In the genomic region with DNA sequence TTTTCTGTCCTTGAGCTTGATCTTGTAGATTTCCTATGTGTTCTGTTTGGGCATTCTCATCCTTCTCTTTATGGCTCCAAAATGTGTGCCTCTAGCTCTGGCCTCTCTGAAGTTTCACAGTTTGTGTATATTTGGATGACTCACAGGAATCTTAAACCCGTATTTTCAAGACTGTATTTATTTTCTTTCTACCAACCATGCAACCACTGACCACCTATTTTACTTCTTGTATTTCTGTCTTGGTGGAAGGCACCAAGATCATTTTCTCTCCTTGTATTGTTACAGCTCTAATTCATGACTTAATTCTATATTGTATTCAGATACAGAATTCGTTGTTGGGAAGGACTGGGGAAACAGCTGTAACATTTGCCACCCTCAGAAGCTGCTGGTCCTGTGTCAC, we compare ENCODE assay signal across 15 cellular contexts. TPM values are rescaled to one million over a fixed set of nuclear protein-coding genes. Genes with fewer than 3 reads are reported as not detected.
DNase-seq lines count a peak whose midpoint lies in the region; ATAC-seq and TF ChIP-seq lines count a peak whose summit lies in the region.
"Had no signal": no experiment of that assay in that cellular context is flagged by ENCODE, and none has a peak within 500 bp of the region (broad histone marks: within the 10 kb centered on the region; RNA-seq: fewer than 3 reads in every experiment).

No MANE protein-coding gene starts in this region.

- H3K4me3 Mint-ChIP-seq in GM23338 (no peak overlapping the region), T-helper 17 cell (no peak overlapping the region)
- H3K4me3 Mint-ChIP-seq: CD4-positive, alpha-beta memory T cell had no signal

- H3K4me2 ChIP-seq in GM23338 (peak overlapping the region; percentile 50), skeletal muscle satellite cell (ENCODE audit: low read length) (peak overlapping the region; percentile 24)

- no peaks in the 10 kb centered on the region for H3K9me2 ChIP-seq in GM23338 (ENCODE audit: insufficient read depth)

- H3K4me1 ChIP-seq in GM23338 (ENCODE audit: insufficient read depth) (peaks cover 30% of the 10 kb centered on the region), skeletal muscle satellite cell (ENCODE audit: control insufficient read depth, insufficient read depth, low read length) (peaks cover 40% of the 10 kb centered on the region)

- peaks cover 8% of the 10 kb centered on the region for H3K36me3 Mint-ChIP-seq in GM23338 (ENCODE audit: low read depth)
- H3K36me3 Mint-ChIP-seq in T-helper 17 cell (ENCODE audit: low read depth): peaks cover 2% of the 10 kb centered on the region

- H3K4me3 ChIP-seq in GM23338: 0 out of 2 replicates have a peak overlapping the region, but pooled peaks have one; percentile 10
- H3K4me3 ChIP-seq in fibroblast of mammary gland (ENCODE audit: control insufficient read depth, low read depth, low read length): no peak overlapping the region
- H3K4me3 ChIP-seq in skeletal muscle satellite cell (ENCODE audit: low read length): no peak overlapping the region
- H3K4me3 ChIP-seq: prostate gland had no signal

- no peaks in the 10 kb centered on the region for H3K9me3 Mint-ChIP-seq in GM23338
- H3K9me3 Mint-ChIP-seq: CD4-positive, alpha-beta memory T cell had no signal

- H3K4me1 Mint-ChIP-seq in GM23338 (peaks cover 40% of the 10 kb centered on the region), T-helper 17 cell (peaks cover 20% of the 10 kb centered on the region)

- H2AFZ ChIP-seq in GM23338: no peak overlapping the region

- no peak for TF ChIP-seq CTCF in GM23338 (conservative IDR thresholded peaks at IDR 0.05; ENCODE audit: low read depth in 2 of 2)
- no peak for TF ChIP-seq CTCF in fibroblast of mammary gland (conservative IDR thresholded peaks at IDR 0.05; ENCODE audit: control insufficient read depth, insufficient read depth, low read depth, low read length)

- no peaks in the 10 kb centered on the region for H3K36me3 ChIP-seq in GM23338 (ENCODE audit: insufficient read depth)
- peaks cover 8% of the 10 kb centered on the region for H3K36me3 ChIP-seq in skeletal muscle satellite cell (ENCODE audit: insufficient read depth, low read length)
- H3K36me3 ChIP-seq: prostate gland had no signal

- H3K79me2 ChIP-seq in GM23338 (replicated peaks; ENCODE audit: insufficient read depth): peaks cover 72% of the 10 kb centered on the region

- H3F3A ChIP-seq in GM23338 (replicated peaks; ENCODE audit: low read depth): no peaks in the 10 kb centered on the region

- H3K27me3 Mint-ChIP-seq in GM23338 (ENCODE audit: insufficient read depth, low read depth, poor library complexity) (peaks cover 4% of the 10 kb centered on the region), T-helper 17 cell (no peaks in the 10 kb centered on the region)
- H3K27me3 Mint-ChIP-seq: CD4-positive, alpha-beta memory T cell had no signal

- peaks cover 13% of the 10 kb centered on the region for H4K20me1 ChIP-seq in GM23338 (replicated peaks; ENCODE audit: insufficient read depth)

- no peak overlapping the region for H3K9ac ChIP-seq in skeletal muscle satellite cell (ENCODE audit: low read depth, low read length)

- H3K27ac Mint-ChIP-seq in GM23338: peak overlapping the region; percentile 19; the same call in 1 of the 2 replicates
- H3K27ac Mint-ChIP-seq in T-helper 17 cell: peak overlapping the region; percentile 74

- H3K27me3 ChIP-seq in GM23338 (ENCODE audit: insufficient read depth) (no peaks in the 10 kb centered on the region), skeletal muscle satellite cell (ENCODE audit: control insufficient read depth, insufficient read depth, low read length) (no peaks in the 10 kb centered on the region)

- H3K9me3 ChIP-seq in T-helper 17 cell (ENCODE audit: control insufficient read depth, low read length, poor library complexity, severe bottlenecking): no peaks in the 10 kb centered on the region
- H3K9me3 ChIP-seq in skeletal muscle satellite cell (replicated peaks; ENCODE audit: low read length): no peaks in the 10 kb centered on the region
- H3K9me3 ChIP-seq: prostate gland had no signal

- ATAC-seq in GM23338 (no peak), T-helper 17 cell (no peak), HG02970 (IDR thresholded peaks at IDR 0.05; ENCODE audit: low FRiP score, unreplicated experiment) (no peak), HG03175 (IDR thresholded peaks at IDR 0.05; ENCODE audit: unreplicated experiment) (no peak)

- no peak for DNase-seq in GM23338 (ENCODE audit: low spot score)
- DNase-seq in T-helper 17 cell: no peak
- peak; percentile 49 for DNase-seq in fibroblast of mammary gland (ENCODE audit: low read depth)
- DNase-seq in C1 segment of cervical spinal cord (lab: John Stamatoyannopoulos, UW): no peak
- DNase-seq: activated CD4-positive, alpha-beta T cell treated with anti-CD3 and anti-CD28 coated beads, Interleukin-2, amount 50 U/mL, for 4 hours; amniotic stem cell; CD4-positive, alpha-beta memory T cell; Karpas-422; NCI-H1694; NCI-H526 treated with DMSO at 0.1 percent for 48 hours; stimulated activated CD4-positive, alpha-beta T cell treated with anti-CD3 and anti-CD28 coated beads, Interleukin-1b, Interleukin-23, amount 100 ng/mL, for 48 hours had no signal

- 0 out of 2 replicates have a peak overlapping the region, but pooled peaks have one; percentile 36 for H3K27ac ChIP-seq in GM23338 (ENCODE audit: low read depth)
- H3K27ac ChIP-seq: prostate gland had no signal

TF ChIP-seq in GM23338, 12 proteins besides CTCF, POLR2A, EP300 and RAD21 (continues in another document):
- no peak for TF ChIP-seq POLR2AphosphoS5 (IDR thresholded peaks at IDR 0.05; ENCODE audit: low read depth)
- no peak for TF ChIP-seq JUNB (IDR thresholded peaks at IDR 0.05; ENCODE audit: unreplicated experiment)
- no peak for TF ChIP-seq ZNF114 (CRISPR knock-in tag; IDR thresholded peaks at IDR 0.05)
- no peak for TF ChIP-seq STAT1 (IDR thresholded peaks at IDR 0.05; ENCODE audit: unreplicated experiment)
- TF ChIP-seq EZH2phosphoT487 (IDR thresholded peaks at IDR 0.05; ENCODE audit: unreplicated experiment): no peak
- no peak for TF ChIP-seq EZH2 (IDR thresholded peaks at IDR 0.05; ENCODE audit: low read depth, unreplicated experiment)
- no peak for TF ChIP-seq REST (IDR thresholded peaks at IDR 0.05; ENCODE audit: unreplicated experiment)

RNA-seq across cellular contexts. Expression of gene ACSL3, which starts 39.5 kb away (rescaled TPM):
- 130 and 132 TPM in 2 replicates for total RNA-seq in GM23338 (2014; rRNA removed; shearing (Covaris generic))
- 50.4 and 55.3 TPM in 2 replicates for polyA plus RNA-seq in GM23338 (2016; fragmentation: Nextera tagmentation; extraction: Ambion mirVana)
- 10 to 100 TPM; 56.2 to 65.7 TPM for total RNA-seq in T-helper 17 cell
- 80.8 and 154 TPM in 2 replicates for total RNA-seq in skeletal muscle satellite cell (2012; rRNA removed)
